6 cellular contexts compared by ENCODE assay signal in genomic region chr5:2704806-2705645, GRCh38. TPM values are rescaled to one million over a fixed set of nuclear protein-coding genes. Genes with fewer than 3 reads are reported as not detected.
"Had no signal": no experiment of that assay in that cellular context is flagged by ENCODE, and none has a peak within 500 bp of the region (broad histone marks: within the 10 kb centered on the region; RNA-seq: fewer than 3 reads in every experiment).

No MANE protein-coding gene starts in this region.

- ATAC-seq: K562 had no signal

- H3K27ac ChIP-seq: GM23248 had no signal

- DNase-seq: GM23248, GOT3, H9, HCEC 1CT, IMR-90 had no signal

- H2AFZ ChIP-seq: GM23248 had no signal

- H3K9ac ChIP-seq: GM23248 had no signal

- H3K4me3 Mint-ChIP-seq: H9 had no signal

- H3K9me3 Mint-ChIP-seq: H9 had no signal

- H3K4me3 ChIP-seq: GM23248, K562 had no signal

RNA-seq across cellular contexts. Expression of gene IRX2, which starts 46.5 kb away (rescaled TPM):
- polyA plus RNA-seq: K562 had no signal
